Comparison of ENCODE assay signal across 1 cellular context in genomic region chr7:156892821-156893706, GRCh38.
TF ChIP-seq lines count a peak whose summit lies in the region.

LMBR1 (minus strand) TSS chr7:156893183; CDS start chr7:156892993, 190 bp downstream.

TF ChIP-seq in A549, 52 proteins besides CTCF, POLR2A, EP300 and RAD21 (continued from another document):
- TF ChIP-seq MYC (IDR thresholded peaks at IDR 0.05; ENCODE audit: borderline replicate concordance, low read length) (no peak), BHLHE40 (IDR thresholded peaks at IDR 0.05; ENCODE audit: low read depth, low read length) (no peak), RCOR1 (IDR thresholded peaks at IDR 0.05; ENCODE audit: low read depth, low read length) (no peak), PHF8 (IDR thresholded peaks at IDR 0.05; ENCODE audit: borderline replicate concordance, low read depth) (peak; percentile 58; the same call in 1 of the 2 replicates), HMGXB4 (CRISPR knock-in tag; IDR thresholded peaks at IDR 0.05; ENCODE audit: borderline replicate concordance) (peak; percentile 43; the same call in 1 of the 2 replicates)
